ENCODE assay signal across 8 cellular contexts in the genomic region with DNA sequence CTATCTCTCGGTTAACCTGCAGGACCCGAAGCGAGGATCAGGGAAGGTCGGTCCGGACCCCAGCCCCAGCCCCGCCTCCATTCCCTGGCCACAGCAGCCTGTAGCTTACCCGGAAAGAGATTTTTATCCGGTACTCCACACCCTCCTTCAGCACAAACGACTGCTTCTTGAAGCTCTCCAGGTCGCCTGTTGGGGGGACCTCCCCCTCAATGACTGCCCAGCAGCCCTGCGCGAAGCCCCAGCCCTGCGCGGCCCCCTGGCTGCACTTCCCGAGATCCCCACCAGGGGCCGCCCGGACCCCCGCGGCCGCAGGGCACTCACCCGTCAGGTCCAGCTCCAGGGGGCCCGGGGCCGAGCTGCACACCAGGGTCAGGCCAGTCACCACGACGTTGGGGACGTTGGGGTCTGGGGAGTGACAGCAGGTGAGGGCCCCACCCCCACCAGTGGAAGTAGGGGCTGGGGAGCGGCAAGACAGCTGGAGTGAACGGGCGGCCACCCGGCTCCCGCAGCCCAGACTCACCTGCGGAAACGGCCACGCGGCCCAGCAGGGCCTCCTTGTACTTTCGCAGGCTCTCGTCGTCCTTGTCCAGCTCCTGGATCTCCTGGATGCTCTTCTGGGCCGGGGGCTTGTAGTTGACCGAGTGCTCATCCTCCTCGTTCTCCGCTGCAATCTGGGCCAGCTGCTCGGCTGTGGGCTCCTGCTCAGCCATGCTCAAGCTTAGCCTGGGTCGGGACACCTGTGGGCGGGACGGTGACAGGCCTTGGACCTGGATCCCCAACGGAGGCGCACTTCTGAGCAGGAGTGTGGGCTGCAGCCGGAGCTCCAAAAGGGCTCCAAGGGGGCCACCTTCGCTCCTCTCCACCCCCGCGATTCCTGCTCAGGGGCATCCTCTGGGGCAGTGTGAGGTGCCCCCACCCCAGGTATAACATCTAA. TPM values are rescaled to one million over a fixed set of nuclear protein-coding genes. Genes with fewer than 3 reads are reported as not detected.
A peak's percentile ranks its signal among the peaks of the same experiment; 100 is the strongest.
DNase-seq lines count a peak whose midpoint lies in the region; ATAC-seq lines count a peak whose summit lies in the region.

No MANE protein-coding gene starts in this region.

- H3K27ac ChIP-seq in SK-N-MC = peak overlapping the region; percentile 91
- peak overlapping the region; percentile 54 for H3K27ac ChIP-seq in cingulate gyrus (ENCODE audit: low read depth, low read length)
- H3K27ac ChIP-seq in stomach smooth muscle (ENCODE audit: low read length) = peak overlapping the region; percentile 81

- DNase-seq in NCI-H2081 (lab: John Stamatoyannopoulos, UW) = peak; percentile 30 to 41
- DNase-seq in NCI-H2081 treated with DMSO at 0.1 percent for 48 hours (lab: John Stamatoyannopoulos, UW) = no peak
- no peak for DNase-seq in SK-N-MC (ENCODE audit: low read depth, low spot score)
- DNase-seq in lung microvascular endothelial cell (ENCODE audit: low read depth in 2 of 2) = peak; percentile 31 to 62
- DNase-seq in LoVo (ENCODE audit: low spot score) = no peak

- H3K27me3 ChIP-seq in stomach smooth muscle (ENCODE audit: control insufficient read depth in 1 of 2, insufficient read depth in 2 of 2, low read length in 2 of 2) = no peaks in the 10 kb centered on the region

- H3K9me3 ChIP-seq in SK-N-MC (ENCODE audit: low read depth, low read length) (no peaks in the 10 kb centered on the region), stomach smooth muscle (ENCODE audit: control insufficient read depth in 2 of 2, low read length in 2 of 2) (no peaks in the 10 kb centered on the region)

- no peak for ATAC-seq in GM19463 (IDR thresholded peaks at IDR 0.05; ENCODE audit: unreplicated experiment)

- peaks cover 55% of the 10 kb centered on the region for H3K4me1 ChIP-seq in stomach smooth muscle (ENCODE audit: control insufficient read depth, insufficient read depth, low read length)

- H3K4me3 ChIP-seq in SK-N-MC = peak overlapping the region; percentile 82
- peak overlapping the region; percentile 91 for H3K4me3 ChIP-seq in stomach smooth muscle (ENCODE audit: low read length in 2 of 2)

- H3K36me3 ChIP-seq in SK-N-MC (ENCODE audit: insufficient read depth, low read length) = peaks cover 29% of the 10 kb centered on the region
- H3K36me3 ChIP-seq in stomach smooth muscle (ENCODE audit: control insufficient read depth in 2 of 2, insufficient read depth in 2 of 2, low read length in 2 of 2) = peaks cover 4 to 10% of the 10 kb centered on the region in 2 donors

- peak overlapping the region; percentile 94 for H3K9ac ChIP-seq in SK-N-MC (ENCODE audit: insufficient read length)
- H3K9ac ChIP-seq in stomach smooth muscle (ENCODE audit: low read length in 2 of 2) = peak overlapping the region in 1 of 2 donors; percentile 93

RNA-seq across cellular contexts. Expression of gene ARHGDIA, which starts 1.6 kb away (rescaled TPM):
- 91.7 and 92.9 TPM in 2 replicates for total RNA-seq in lung microvascular endothelial cell

RNA-seq across cellular contexts. Expression of gene P4HB, which starts 9.2 kb away (rescaled TPM):
- 504 and 688 TPM in 2 replicates for total RNA-seq in lung microvascular endothelial cell

RNA-seq across cellular contexts. Expression of gene ALYREF, which starts 21.9 kb away (rescaled TPM):
- total RNA-seq in lung microvascular endothelial cell = 107 and 136 TPM in 2 replicates

RNA-seq across cellular contexts. Expression of gene ANAPC11, which starts 22.0 kb away (rescaled TPM):
- total RNA-seq in lung microvascular endothelial cell = 102 and 112 TPM in 2 replicates

RNA-seq across cellular contexts. Expression of gene NPB, which starts 32.5 kb away (rescaled TPM):
- total RNA-seq in lung microvascular endothelial cell = under 0.01 TPM in 1 of 2 replicates, not detected in the other

Comparison
In these comparisons a context has a peak if more than half of its experiments do, and no peak if none do; other contexts are left out.
1. DNase-seq: peak in NCI-H2081 (2 of 2) and lung microvascular endothelial cell (2 of 2); none in NCI-H2081 treated with DMSO at 0.1 percent for 48 hours (single experiment), SK-N-MC (single experiment) and LoVo (single experiment).
2. Peak in every context shown above with its lines, with median percentiles within 50 percentile points of each other: H3K27ac ChIP-seq.